In genomic region chr2:32627901-32628645, GRCh38 we compare ENCODE assay signal across 1 cellular context.
TF ChIP-seq lines count a peak whose summit lies in the region.

Gene TTC27, plus strand, starts transcription at chr2:32628050. Its CDS starts 243 bp downstream, at chr2:32628293.

TF ChIP-seq in HepG2, 621 proteins besides CTCF, POLR2A, EP300 and RAD21 (continued from another document and continues in another):
- TF ChIP-seq ZNF407 (CRISPR knock-in tag; IDR thresholded peaks at IDR 0.05; ENCODE audit: not compliant biosample characterization): peak; percentile 46
- peak; percentile 89; the same call in 1 of the 2 replicates for TF ChIP-seq NFATC3 (CRISPR knock-in tag; IDR thresholded peaks at IDR 0.05)
- TF ChIP-seq ELF4 (CRISPR knock-in tag; IDR thresholded peaks at IDR 0.05; ENCODE audit: borderline replicate concordance): no peak; the same call in 1 of the 2 replicates
- no peak for TF ChIP-seq ZNF782 (CRISPR knock-in tag; IDR thresholded peaks at IDR 0.05; ENCODE audit: borderline replicate concordance)
- TF ChIP-seq ZNF883 (CRISPR knock-in tag; IDR thresholded peaks at IDR 0.05; ENCODE audit: not compliant biosample characterization): peak; percentile 67
- TF ChIP-seq SP140L (CRISPR knock-in tag; IDR thresholded peaks at IDR 0.05; ENCODE audit: borderline replicate concordance): 0 out of 2 replicates have a peak, but pooled peaks have one; percentile 39
- peak; percentile 79 for TF ChIP-seq DRAP1 (CRISPR knock-in tag; IDR thresholded peaks at IDR 0.05)
- TF ChIP-seq BHLHE40 (IDR thresholded peaks at IDR 0.05; ENCODE audit: low read length): peak; percentile 4; the same call in 1 of the 2 replicates
- TF ChIP-seq HNF4G (IDR thresholded peaks at IDR 0.05; ENCODE audit: borderline replicate concordance, low read depth, low read length): no peak
- TF ChIP-seq HNF4G (CRISPR knock-in tag; IDR thresholded peaks at IDR 0.05; ENCODE audit: borderline replicate concordance, low read depth): no peak
- no peak for TF ChIP-seq RFX3 (CRISPR knock-in tag; IDR thresholded peaks at IDR 0.05)
- no peak for TF ChIP-seq USF2 (IDR thresholded peaks at IDR 0.05; ENCODE audit: low read depth, low read length)
- no peak for TF ChIP-seq USF2 (CRISPR knock-in tag; IDR thresholded peaks at IDR 0.05; ENCODE audit: borderline replicate concordance)
- TF ChIP-seq PBX3 (CRISPR knock-in tag; IDR thresholded peaks at IDR 0.05; ENCODE audit: borderline replicate concordance): peak; percentile 56; the same call in 1 of the 2 replicates
- peak; percentile 38; the same call in 1 of the 2 replicates for TF ChIP-seq ZNF691 (CRISPR knock-in tag; IDR thresholded peaks at IDR 0.05; ENCODE audit: borderline replicate concordance, low read depth)
- TF ChIP-seq ZNF597 (CRISPR knock-in tag; IDR thresholded peaks at IDR 0.05): no peak
- peak; percentile 82; the same call in 1 of the 2 replicates for TF ChIP-seq ZMAT3 (CRISPR knock-in tag; conservative IDR thresholded peaks at IDR 0.05)
- TF ChIP-seq TBP (CRISPR knock-in tag; IDR thresholded peaks at IDR 0.05): no peak
- no peak for TF ChIP-seq PLSCR1 (CRISPR knock-in tag; IDR thresholded peaks at IDR 0.05; ENCODE audit: borderline replicate concordance)
- no peak for TF ChIP-seq ZSCAN12 (CRISPR knock-in tag; IDR thresholded peaks at IDR 0.05)
- no peak for TF ChIP-seq TOE1 (CRISPR knock-in tag; IDR thresholded peaks at IDR 0.05)
- no peak for TF ChIP-seq DDIT3 (CRISPR knock-in tag; IDR thresholded peaks at IDR 0.05)
- TF ChIP-seq TFE3 (CRISPR knock-in tag; IDR thresholded peaks at IDR 0.05): no peak; the same call in 1 of the 2 replicates
- TF ChIP-seq MLXIP (CRISPR knock-in tag; IDR thresholded peaks at IDR 0.05; ENCODE audit: borderline replicate concordance): no peak
- TF ChIP-seq HOXA9 (CRISPR knock-in tag; IDR thresholded peaks at IDR 0.05; ENCODE audit: borderline replicate concordance): no peak
- no peak for TF ChIP-seq ZMYM2 (CRISPR knock-in tag; IDR thresholded peaks at IDR 0.05)
- TF ChIP-seq HIVEP1 (CRISPR knock-in tag; IDR thresholded peaks at IDR 0.05): peak; percentile 92
- TF ChIP-seq ZBTB4 (CRISPR knock-in tag; IDR thresholded peaks at IDR 0.05; ENCODE audit: borderline replicate concordance): peak; percentile 20; the same call in 1 of the 2 replicates
- no peak; the same call in 1 of the 2 replicates for TF ChIP-seq ZNF788 (CRISPR knock-in tag; IDR thresholded peaks at IDR 0.05; ENCODE audit: borderline replicate concordance)
- TF ChIP-seq SUZ12 (IDR thresholded peaks at IDR 0.05; ENCODE audit: low read depth, low read length): peak; percentile 38; the same call in 1 of the 2 replicates
- no peak for TF ChIP-seq MED13 (CRISPR knock-in tag; IDR thresholded peaks at IDR 0.05)
